In genomic region chr13:105914637-105915036, GRCh38 we compare ENCODE assay signal across 18 cellular contexts.
DNase-seq lines count a peak whose midpoint lies in the region; ATAC-seq and TF ChIP-seq lines count a peak whose summit lies in the region.
"Had no signal": no experiment of that assay in that cellular context is flagged by ENCODE, and none has a peak within 500 bp of the region (broad histone marks: within the 10 kb centered on the region; RNA-seq: fewer than 3 reads in every experiment).

No MANE protein-coding gene starts in this region.

- H2BK15ac ChIP-seq in neuronal stem cell (ENCODE audit: low read length): no peak overlapping the region

- no peak overlapping the region for H2AK5ac ChIP-seq in neuronal stem cell (ENCODE audit: low read depth, low read length)

- H3K18ac ChIP-seq in neuronal stem cell (ENCODE audit: low read length): no peak overlapping the region

- H3K14ac ChIP-seq in neuronal stem cell (ENCODE audit: low read length): no peak overlapping the region

- no peak for ATAC-seq in HG03469 (IDR thresholded peaks at IDR 0.05; ENCODE audit: unreplicated experiment)
- no peak for ATAC-seq in GM21528 (IDR thresholded peaks at IDR 0.05; ENCODE audit: low FRiP score, unreplicated experiment)
- no peak for ATAC-seq in GM18909 (IDR thresholded peaks at IDR 0.05; ENCODE audit: poor library complexity, unreplicated experiment)
- ATAC-seq: activated T-cell treated with anti-CD3 and anti-CD28 coated beads, Interleukin-2, amount 50 U/mL, for 72 hours; lower lobe of right lung had no signal

- H2BK12ac ChIP-seq in neuronal stem cell (ENCODE audit: low read length): no peak overlapping the region

- H3F3A ChIP-seq in MM.1S (ENCODE audit: insufficient read depth, low read length): no peaks in the 10 kb centered on the region

- H3K9ac ChIP-seq in MM.1S (ENCODE audit: low read length) (no peak overlapping the region), neuronal stem cell (ENCODE audit: low read depth, low read length, poor library complexity) (no peak overlapping the region)

- no peaks in the 10 kb centered on the region for H3K9me3 ChIP-seq in MM.1S (replicated peaks; ENCODE audit: insufficient read depth, low read length)
- H3K9me3 ChIP-seq in neuronal stem cell (replicated peaks in 1 of 2; ENCODE audit: control insufficient read depth in 2 of 2, insufficient read depth in 1 of 2, low read depth in 1 of 2, low read length in 2 of 2): no peaks in the 10 kb centered on the region
- H3K9me3 ChIP-seq: Caco-2, lower lobe of right lung, thoracic aorta had no signal

- no peak overlapping the region for H3K4ac ChIP-seq in neuronal stem cell (ENCODE audit: low read length)

- H4K91ac ChIP-seq in neuronal stem cell (ENCODE audit: low read depth, low read length, poor library complexity): no peak overlapping the region

- H3K4me1 ChIP-seq in MM.1S (ENCODE audit: low read length): peaks cover 19% of the 10 kb centered on the region
- H3K4me1 ChIP-seq in neuronal stem cell (ENCODE audit: control insufficient read depth in 2 of 2, insufficient read depth in 1 of 2, low read depth in 1 of 2, low read length in 2 of 2): peaks cover 8 to 13% of the 10 kb centered on the region in 2 donors
- H3K4me1 ChIP-seq: lower lobe of right lung had no signal

- peak overlapping the region; percentile 40; the same call in 1 of the 2 replicates for H2AFZ ChIP-seq in MM.1S (ENCODE audit: low read length)
- peak overlapping the region; percentile 32 for H2AFZ ChIP-seq in neuronal stem cell (ENCODE audit: low read length)

- H3K23ac ChIP-seq in neuronal stem cell (ENCODE audit: low read depth, low read length, poor library complexity): no peak overlapping the region

- H3K79me2 ChIP-seq in MM.1S (ENCODE audit: low read length): no peaks in the 10 kb centered on the region

- H3K4me2 ChIP-seq in MM.1S (ENCODE audit: low read depth, low read length): peak overlapping the region; percentile 43
- H3K4me2 ChIP-seq in neuronal stem cell (ENCODE audit: insufficient read depth, low read length, poor library complexity, severe bottlenecking): no peak overlapping the region

- H3K36me3 ChIP-seq in MM.1S (replicated peaks; ENCODE audit: insufficient read depth, low read length) (no peaks in the 10 kb centered on the region), neuronal stem cell (replicated peaks in 1 of 2; ENCODE audit: control insufficient read depth in 2 of 2, insufficient read depth in 2 of 2, low read length in 2 of 2) (no peaks in the 10 kb centered on the region)
- H3K36me3 ChIP-seq: lower lobe of right lung, thoracic aorta had no signal

- no peak overlapping the region for H2BK5ac ChIP-seq in neuronal stem cell (ENCODE audit: low read length)

- TF ChIP-seq CTCF in MM.1S (IDR thresholded peaks at IDR 0.05; ENCODE audit: low read length) (no peak), cardiac fibroblast (IDR thresholded peaks at IDR 0.05; ENCODE audit: low read depth, low read length) (no peak)

- DNase-seq in EL (peak; percentile 61), MM.1S (no peak), cardiac fibroblast (ENCODE audit: low read depth in 2 of 2) (peak; percentile 73 to 85), neuronal stem cell (ENCODE audit: low spot score) (no peak), iPS-NIHi7 (ENCODE audit: extremely low spot score) (no peak)
- DNase-seq: activated CD4-positive, alpha-beta T cell treated with anti-CD3 and anti-CD28 coated beads for 48 hours; activated T-cell treated with anti-CD3 and anti-CD28 coated beads, Interleukin-2, amount 50 U/mL, for 72 hours; Caco-2; hippocampal formation; KBM-7; lower lobe of right lung; NCI-H187; NK-92 treated with Interleukin-12 subunit alpha and Interleukin-12 subunit beta, amount 100 ng/mL, for 24 hours; stimulated activated CD4-positive, alpha-beta T cell treated with anti-CD3 and anti-CD28 coated beads, Interleukin-12 subunit alpha, Interleukin-12 subunit beta, amount 100 ng/mL, for 4 hours had no signal

- H2BK120ac ChIP-seq in neuronal stem cell (ENCODE audit: low read depth, low read length): no peak overlapping the region

- H3K4me3 ChIP-seq in MM.1S (ENCODE audit: low read length): no peak overlapping the region; the same call in 1 of the 2 replicates
- no peak overlapping the region for H3K4me3 ChIP-seq in cardiac fibroblast (replicated peaks in 1 of 2; ENCODE audit: low read depth in 2 of 2, low read length in 2 of 2)
- H3K4me3 ChIP-seq in neuronal stem cell (ENCODE audit: low read length in 2 of 2): no peak overlapping the region
- H3K4me3 ChIP-seq: lower lobe of right lung, thoracic aorta had no signal

- H4K8ac ChIP-seq in neuronal stem cell (ENCODE audit: low read depth, low read length): no peak overlapping the region

- H3K27me3 ChIP-seq in MM.1S (replicated peaks; ENCODE audit: insufficient read depth, low read length): no peaks in the 10 kb centered on the region
- H3K27me3 ChIP-seq in neuronal stem cell (ENCODE audit: control insufficient read depth in 3 of 3, insufficient read depth in 3 of 3, low read depth in 1 of 3, low read length in 3 of 3): no peaks in the 10 kb centered on the region

- H3K79me1 ChIP-seq in neuronal stem cell (ENCODE audit: low read depth, low read length): no peaks in the 10 kb centered on the region

- no peak overlapping the region; the same call in 1 of the 2 replicates for H3K27ac ChIP-seq in MM.1S (ENCODE audit: low read length)
- H3K27ac ChIP-seq in neuronal stem cell (replicated peaks; ENCODE audit: low read length): no peak overlapping the region
- H3K27ac ChIP-seq: lower lobe of right lung, thoracic aorta had no signal

- WGBS in neuronal stem cell (ENCODE audit: extremely low coverage in 2 of 2, insufficient read length in 2 of 2, insufficient replicate concordance in 1 of 2), 2 donors: no CpG with 5 or more reads among the region's 3 CpGs

- H3K9me2 ChIP-seq in MM.1S (replicated peaks; ENCODE audit: insufficient read depth, low read length): no peaks in the 10 kb centered on the region

- H4K20me1 ChIP-seq in MM.1S (ENCODE audit: insufficient read depth, low read length): no peaks in the 10 kb centered on the region

Comparison
In these comparisons a context has a peak if more than half of its experiments do, and no peak if none do; other contexts are left out.
1. DNase-seq: peak in EL (single experiment) and cardiac fibroblast (2 of 2); none in MM.1S (single experiment), neuronal stem cell (single experiment) and iPS-NIHi7 (single experiment).